20 cellular contexts compared by ENCODE assay signal in the genomic region with DNA sequence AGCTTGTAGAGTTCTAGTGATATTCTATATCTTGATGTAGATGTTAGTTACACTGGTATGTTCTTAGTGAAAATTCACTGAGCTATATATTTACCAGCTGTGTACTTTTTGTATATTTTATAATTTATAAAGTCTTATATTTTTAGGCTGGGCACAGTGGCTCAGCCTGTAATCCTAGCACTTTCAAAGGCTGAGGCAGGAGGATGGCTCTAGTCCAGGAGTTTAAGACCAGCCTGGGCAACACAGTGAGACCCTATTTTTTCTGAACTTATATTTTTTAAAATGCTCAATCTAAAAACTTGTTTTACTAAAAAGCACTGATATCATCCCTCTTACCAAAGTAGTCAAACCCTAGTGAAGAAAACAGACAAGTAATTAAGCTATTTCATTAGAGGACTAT.
"Had no signal": no experiment of that assay in that cellular context is flagged by ENCODE, and none has a peak within 500 bp of the region (broad histone marks: within the 10 kb centered on the region; RNA-seq: fewer than 3 reads in every experiment).

No MANE protein-coding gene starts in this region.

- H3K36me3 Mint-ChIP-seq: naive B cell had no signal

- H3K36me3 ChIP-seq: gastroesophageal sphincter, stomach, thoracic aorta, transverse colon had no signal

- H3K4me3 Mint-ChIP-seq: nephron progenitor cell had no signal

- H3K9me3 Mint-ChIP-seq: naive B cell had no signal

- H3K27ac ChIP-seq: coronary artery, dorsolateral prefrontal cortex, skin epidermis, thoracic aorta, transverse colon had no signal

- H3K27me3 ChIP-seq: dorsolateral prefrontal cortex, gastroesophageal sphincter, stomach, transverse colon had no signal

- DNase-seq: central memory CD4-positive, alpha-beta T cell; dorsolateral prefrontal cortex; effector memory CD4-positive, alpha-beta T cell; glutamatergic neuron; left colon; mammary epithelial cell; midbrain; naive B cell; nephron progenitor cell; stimulated activated CD4-positive, alpha-beta T cell treated with anti-CD3 and anti-CD28 coated beads, Interleukin-2, amount 100 ng/mL, for 24 hours; stimulated activated naive CD4-positive, alpha-beta T cell; stomach; substantia nigra; transverse colon had no signal

- H3K4me3 ChIP-seq: coronary artery, dorsolateral prefrontal cortex, gastroesophageal sphincter, skin epidermis, stomach, thoracic aorta, transverse colon had no signal

- H3K9me3 ChIP-seq: gastroesophageal sphincter, stomach, thoracic aorta, transverse colon had no signal

- ATAC-seq: esophagus mucosa, gastroesophageal sphincter, left colon, sciatic nerve had no signal

- H3K27me3 Mint-ChIP-seq: naive B cell had no signal
